In genomic region chr13:26378116-26378515, GRCh38 we compare ENCODE assay signal across 27 cellular contexts.
"Had no signal": no experiment of that assay in that cellular context is flagged by ENCODE, and none has a peak within 500 bp of the region (broad histone marks: within the 10 kb centered on the region; RNA-seq: fewer than 3 reads in every experiment).

No MANE protein-coding gene starts in this region.

- DNase-seq: kidney glomerular epithelial cell; left cardiac atrium; left lung; lower lobe of right lung; mammary epithelial cell; mesenchymal stem cell; naive B cell; natural killer cell; nephron progenitor cell; ovary; posterior cingulate gyrus; retina; right cardiac atrium; sigmoid colon; small intestine; spleen; stimulated activated CD4-positive, alpha-beta T cell treated with anti-CD3 and anti-CD28 coated beads, Interleukin-4, amount 100 ng/mL, for 24 hours; stimulated activated naive CD4-positive, alpha-beta T cell; tibial artery; trophoblast cell; upper lobe of right lung had no signal

- H3K9me3 ChIP-seq: left lung, lower lobe of right lung, ovary, prostate gland, sigmoid colon, spleen, suprapubic skin, thoracic aorta, tibial artery, upper lobe of right lung had no signal

- H3K27me3 ChIP-seq: left lung, sigmoid colon, spleen, suprapubic skin, tibial artery, upper lobe of right lung had no signal

- H3K36me3 ChIP-seq: left lung, lower lobe of right lung, ovary, prostate gland, sigmoid colon, spleen, suprapubic skin, thoracic aorta, tibial artery, upper lobe of right lung had no signal

- H3K27ac ChIP-seq: left lung, lower lobe of right lung, ovary, prostate gland, sigmoid colon, spleen, suprapubic skin, thoracic aorta, tibial artery, upper lobe of right lung had no signal

- ATAC-seq: left cardiac atrium; left lung; lower lobe of right lung; natural killer cell; right cardiac atrium; stimulated activated effector memory CD8-positive, alpha-beta T cell treated with anti-CD3 and anti-CD28 coated beads, Interleukin-12 subunit alpha, Interleukin-12 subunit beta, amount 100 ng/mL, for 72 hours; upper lobe of right lung had no signal

- H3K4me1 ChIP-seq: left lung, lower lobe of right lung, prostate gland, spleen, suprapubic skin, upper lobe of right lung had no signal

- FAIRE-seq: keratinocyte, small intestine, urothelium cell line had no signal

- H3K4me3 ChIP-seq: left lung, lower lobe of right lung, ovary, prostate gland, sigmoid colon, spleen, suprapubic skin, thoracic aorta, tibial artery, upper lobe of right lung had no signal
